ENCODE assay signal across 5 cellular contexts in genomic region chr1:47457547-47457946, GRCh38. TPM values are rescaled to one million over a fixed set of nuclear protein-coding genes. Genes with fewer than 3 reads are reported as not detected.
"Had no signal": no experiment of that assay in that cellular context is flagged by ENCODE, and none has a peak within 500 bp of the region (broad histone marks: within the 10 kb centered on the region; RNA-seq: fewer than 3 reads in every experiment).

No MANE protein-coding gene starts in this region.

RNA-seq across cellular contexts. Expression of gene FOXD2, which starts 19.7 kb away (rescaled TPM):
- total RNA-seq: H9 had no signal
- polyA plus RNA-seq: GM23338 had no signal

RNA-seq across cellular contexts. Expression of gene FOXE3, which starts 41.5 kb away (rescaled TPM):
- total RNA-seq: GM23248, GM23338, H4, HFFc6 had no signal
- polyA plus RNA-seq: GM23248, GM23338 had no signal
